In genomic region chr2:224309216-224309615, GRCh38 we compare ENCODE assay signal across 30 cellular contexts.
DNase-seq lines count a peak whose midpoint lies in the region; ATAC-seq and TF ChIP-seq lines count a peak whose summit lies in the region.
"Had no signal": no experiment of that assay in that cellular context is flagged by ENCODE, and none has a peak within 500 bp of the region (broad histone marks: within the 10 kb centered on the region; RNA-seq: fewer than 3 reads in every experiment).

No MANE protein-coding gene starts in this region.

- no peak for TF ChIP-seq CTCF in cardiac muscle cell (IDR thresholded peaks at IDR 0.05; ENCODE audit: low read depth, low read length)
- no peak for TF ChIP-seq CTCF in left ventricle myocardium inferior (IDR thresholded peaks at IDR 0.05; ENCODE audit: borderline replicate concordance)
- no peak for TF ChIP-seq CTCF in astrocyte of the cerebellum (IDR thresholded peaks at IDR 0.05; ENCODE audit: low read depth, low read length, missing control alignments)

- H3K36me3 ChIP-seq in cardiac muscle cell = no peaks in the 10 kb centered on the region
- no peaks in the 10 kb centered on the region for H3K36me3 ChIP-seq in left ventricle myocardium inferior
- H3K36me3 ChIP-seq: BE2C, sigmoid colon, upper lobe of left lung had no signal

- no peak overlapping the region for H3K4me3 ChIP-seq in cardiac muscle cell
- no peak overlapping the region for H3K4me3 ChIP-seq in left ventricle myocardium inferior
- H3K4me3 ChIP-seq in astrocyte of the cerebellum (ENCODE audit: low read depth, low read length) = no peak overlapping the region
- H3K4me3 ChIP-seq: GM12878, lung, sigmoid colon, SK-N-MC, upper lobe of left lung had no signal

- DNase-seq in cardiac muscle cell (ENCODE audit: low read depth in 1 of 2, low spot score in 1 of 2) = peak; percentile 9 to 23
- no peak for DNase-seq in left ventricle myocardium inferior
- DNase-seq in astrocyte of the cerebellum (ENCODE audit: low read depth) = peak; percentile 69
- peak; percentile 16 for DNase-seq in glomerular visceral epithelial cell (ENCODE audit: extremely low spot score)
- no peak for DNase-seq in NCI-H1092 (lab: John Stamatoyannopoulos, UW)
- DNase-seq: 8988T; activated CD4-positive, alpha-beta T cell treated with anti-CD3 and anti-CD28 coated beads for 48 hours; activated naive CD4-positive, alpha-beta T cell treated with anti-CD3 and anti-CD28 coated beads, Interleukin-2, amount 10 ng/mL, durations not matched to agents 7 days and 5 days; activated T-cell treated with anti-CD3 and anti-CD28 coated beads, Interleukin-2, amount 50 U/mL, for 72 hours; anterior cingulate cortex; BE2C; H7; kidney; NCI-H1105; NCI-H2029; NCI-H748 treated with DMSO at 0.1 percent for 48 hours; sigmoid colon; stimulated activated CD8-positive, alpha-beta memory T cell treated with anti-CD3 and anti-CD28 coated beads, Interleukin-4, amount 100 ng/mL, for 48 hours; upper lobe of left lung had no signal

- intact Hi-C loops in left ventricle myocardium inferior (cut with micrococcal nuclease) = no loop called here

- H3K4me1 ChIP-seq in cardiac muscle cell (ENCODE audit: low read depth) (peaks cover 20% of the 10 kb centered on the region), left ventricle myocardium inferior (no peaks in the 10 kb centered on the region)
- H3K4me1 ChIP-seq: BE2C, upper lobe of left lung had no signal

- in situ Hi-C loops in astrocyte of the cerebellum (cut with HindIII; ENCODE audit: low sequenced_read_pairs) = no loop called here

- no peaks in the 10 kb centered on the region for H3K27me3 ChIP-seq in cardiac muscle cell
- peaks cover 29% of the 10 kb centered on the region for H3K27me3 ChIP-seq in left ventricle myocardium inferior (ENCODE audit: low read depth)
- H3K27me3 ChIP-seq: sigmoid colon, upper lobe of left lung had no signal

- no peak for ATAC-seq in HG03342 (IDR thresholded peaks at IDR 0.05; ENCODE audit: unreplicated experiment)
- ATAC-seq in HG02610 (IDR thresholded peaks at IDR 0.05; ENCODE audit: unreplicated experiment) = no peak
- ATAC-seq in HG03139 (IDR thresholded peaks at IDR 0.05; ENCODE audit: unreplicated experiment) = no peak
- ATAC-seq: activated T-cell treated with anti-CD3 and anti-CD28 coated beads, Interleukin-2, amount 50 U/mL, for 72 hours; HepG2 had no signal

- H3K9me3 ChIP-seq in cardiac muscle cell (ENCODE audit: low read depth) (no peaks in the 10 kb centered on the region), left ventricle myocardium inferior (replicated peaks) (no peaks in the 10 kb centered on the region)
- H3K9me3 ChIP-seq: BE2C, sigmoid colon, upper lobe of left lung had no signal

- H3K27ac ChIP-seq in cardiac muscle cell = no peak overlapping the region
- H3K27ac ChIP-seq in left ventricle myocardium inferior (replicated peaks) = no peak overlapping the region
- H3K27ac ChIP-seq: epithelial cell of prostate, HL-60, RWPE1, sigmoid colon, SK-N-MC, upper lobe of left lung, VCaP had no signal

Comparison
In these comparisons a context has a peak if more than half of its experiments do, and no peak if none do; other contexts are left out.
1. DNase-seq: peak in cardiac muscle cell (2 of 2), astrocyte of the cerebellum (single experiment) and glomerular visceral epithelial cell (single experiment); none in left ventricle myocardium inferior (single experiment) and NCI-H1092 (single experiment).